In the genomic region with DNA sequence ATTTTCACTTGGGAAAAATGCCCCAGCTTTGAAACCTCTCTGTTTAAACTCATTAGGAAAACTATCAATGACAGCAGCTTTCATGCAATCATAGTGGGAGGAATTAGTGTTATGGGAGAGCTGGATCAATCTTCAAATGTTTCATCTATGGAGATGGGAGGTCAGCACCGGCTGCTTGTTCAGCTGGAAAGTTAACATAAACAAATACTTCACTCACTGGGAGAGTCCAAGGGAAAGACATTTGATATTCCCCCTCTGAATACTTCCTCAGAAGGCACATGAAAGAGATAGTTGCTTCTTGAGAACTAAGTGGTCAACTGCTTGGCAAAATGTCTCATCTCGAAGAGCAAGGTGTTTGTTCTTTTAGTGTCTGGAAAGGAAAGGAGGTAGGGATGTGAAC, we compare ENCODE assay signal across 26 cellular contexts. TPM values are rescaled to one million over a fixed set of nuclear protein-coding genes. Genes with fewer than 3 reads are reported as not detected.
A peak's percentile ranks its signal among the peaks of the same experiment; 100 is the strongest.
DNase-seq lines count a peak whose midpoint lies in the region; TF ChIP-seq lines count a peak whose summit lies in the region.
"Had no signal": no experiment of that assay in that cellular context is flagged by ENCODE, and none has a peak within 500 bp of the region (broad histone marks: within the 10 kb centered on the region; RNA-seq: fewer than 3 reads in every experiment).

No MANE protein-coding gene starts in this region.

- peak overlapping the region; percentile 1 for H3K4me3 Mint-ChIP-seq in type B pancreatic cell
- H3K4me3 Mint-ChIP-seq: activated CD4-positive, alpha-beta T cell treated with anti-CD3 and anti-CD28 coated beads for 36 hours; activated T-cell treated with anti-CD3 and anti-CD28 coated beads, Interleukin-2, amount 50 U/mL, for 24 hours; dendritic cell treated with granulocyte-macrophage colony-stimulating factor and Interleukin-4, amounts not matched to agents 40 ng/mL and 50 ng/mL, for 4 days had no signal

- H3K9me3 Mint-ChIP-seq in type B pancreatic cell = peaks cover 6% of the 10 kb centered on the region
- H3K9me3 Mint-ChIP-seq: activated T-cell treated with anti-CD3 and anti-CD28 coated beads, Interleukin-2, amount 50 U/mL, for 24 hours; dendritic cell treated with granulocyte-macrophage colony-stimulating factor and Interleukin-4, amounts not matched to agents 40 ng/mL and 50 ng/mL, for 4 days had no signal

- peaks cover 12% of the 10 kb centered on the region for H3K36me3 Mint-ChIP-seq in type B pancreatic cell

- no peaks in the 10 kb centered on the region; the same call in 1 of the 2 replicates for H3K79me2 ChIP-seq in SK-N-SH (ENCODE audit: insufficient read depth)

- TF ChIP-seq RAD21 in SK-N-SH (IDR thresholded peaks at IDR 0.05; ENCODE audit: low read length) = no peak

- TF ChIP-seq CTCF in type B pancreatic cell (conservative IDR thresholded peaks at IDR 0.05) (no peak), SK-N-SH (IDR thresholded peaks at IDR 0.05) (no peak)

- peaks cover 0 to 22% of the 10 kb centered on the region in 2 experiments for H3K36me3 ChIP-seq in SK-N-SH (replicated peaks in 1 of 2; ENCODE audit: control insufficient read depth in 1 of 2, insufficient read depth in 2 of 2, low read length in 1 of 2)
- H3K36me3 ChIP-seq: BE2C, neutrophil, upper lobe of left lung had no signal

- no peak for TF ChIP-seq EP300 in SK-N-SH (IDR thresholded peaks at IDR 0.05; ENCODE audit: borderline replicate concordance in 1 of 2, low read depth in 1 of 2, low read length in 1 of 2)

- no peaks in the 10 kb centered on the region for H4K20me1 ChIP-seq in SK-N-SH (ENCODE audit: insufficient read depth)

- POLR2A ChIA-PET in SK-N-SH (lab: Yijun Ruan, JAX) = no interaction called here

- no peak overlapping the region for H3K4me2 ChIP-seq in SK-N-SH

- no peak overlapping the region for H3K27ac Mint-ChIP-seq in type B pancreatic cell
- H3K27ac Mint-ChIP-seq: activated CD4-positive, alpha-beta T cell treated with anti-CD3 and anti-CD28 coated beads for 36 hours; activated T-cell treated with anti-CD3 and anti-CD28 coated beads, Interleukin-2, amount 50 U/mL, for 24 hours; dendritic cell treated with granulocyte-macrophage colony-stimulating factor and Interleukin-4, amounts not matched to agents 40 ng/mL and 50 ng/mL, for 4 days had no signal

- H3K4me3 ChIP-seq in SK-N-SH (ENCODE audit: low read depth in 2 of 2, low read length in 1 of 2) = no peak overlapping the region
- H3K4me3 ChIP-seq: psoas muscle, upper lobe of left lung had no signal

- no peaks in the 10 kb centered on the region for H3F3A ChIP-seq in SK-N-SH (replicated peaks; ENCODE audit: insufficient read depth)

- no peak overlapping the region for H3K9ac ChIP-seq in SK-N-SH

- H3K4me1 ChIP-seq in SK-N-SH (ENCODE audit: control insufficient read depth in 1 of 2, insufficient read depth in 2 of 2, low read depth in 1 of 2, low read length in 1 of 2) = no peaks in the 10 kb centered on the region
- H3K4me1 ChIP-seq: BE2C, psoas muscle, upper lobe of left lung had no signal

- WGBS in SK-N-SH (ENCODE audit: low lambda C conversion rate) = 70% methylated on average over 2 of the region's 2 CpGs

- peaks cover 26% of the 10 kb centered on the region for H3K27me3 Mint-ChIP-seq in type B pancreatic cell

- H3K9me3 ChIP-seq in SK-N-SH = no peaks in the 10 kb centered on the region
- H3K9me3 ChIP-seq: BE2C, neutrophil, psoas muscle, upper lobe of left lung had no signal

- H3K9me2 ChIP-seq in SK-N-SH = no peaks in the 10 kb centered on the region

- CTCF ChIA-PET in SK-N-SH (lab: Yijun Ruan, JAX) = interaction anchor here (0.6 to 3.9 kb wide), 3 partner anchors 11 to 898 kb away, joined by 3 to 21 read pairs (median 3); no protein-coding TSS in a partner anchor

- H2AFZ ChIP-seq in SK-N-SH (ENCODE audit: low read depth) = no peak overlapping the region

- no peaks in the 10 kb centered on the region for H3K27me3 ChIP-seq in SK-N-SH (ENCODE audit: insufficient read depth)
- H3K27me3 ChIP-seq: BE2C had no signal

- DNase-seq in NCI-H510A treated with DMSO at 0.1 percent for 48 hours (lab: John Stamatoyannopoulos, UW) (peak; percentile 40), NCI-H510A (lab: John Stamatoyannopoulos, UW) (no peak), astrocyte of the hippocampus (ENCODE audit: low read depth, low spot score) (peak; percentile 35), hepatic stellate cell (ENCODE audit: low spot score) (peak; percentile 31), type B pancreatic cell (ENCODE audit: extremely low spot score, unreplicated experiment) (no peak), SK-N-SH (no peak), AG20443 (ENCODE audit: low spot score) (no peak), HPDE6-E6E7 (ENCODE audit: extremely low spot score) (no peak)
- DNase-seq: activated CD4-positive, alpha-beta T cell treated with anti-CD3 and anti-CD28 coated beads for 36 hours; activated CD8-positive, alpha-beta memory T cell treated with anti-CD3 and anti-CD28 coated beads for 24 hours; activated gamma-delta T cell treated with Interleukin-2 at 50 U/mL for 16 hours; activated T-cell treated with anti-CD3 and anti-CD28 coated beads, Interleukin-2, amount 50 U/mL, for 24 hours; BE2C; DMS79; mammary epithelial cell; NCI-H1105; NCI-H2081 treated with DMSO at 0.1 percent for 48 hours; NCI-H524; psoas muscle; T-helper 2 cell; upper lobe of left lung had no signal

- H3K27ac ChIP-seq in SK-N-SH (ENCODE audit: low read depth in 2 of 2, low read length in 1 of 2) = no peak overlapping the region; a peak in 1 of 4 replicates
- H3K27ac ChIP-seq: HL-60, neutrophil, psoas muscle, upper lobe of left lung had no signal

- peaks cover 59% of the 10 kb centered on the region for H3K4me1 Mint-ChIP-seq in type B pancreatic cell (ENCODE audit: unreplicated experiment)
- H3K4me1 Mint-ChIP-seq: activated CD4-positive, alpha-beta T cell treated with anti-CD3 and anti-CD28 coated beads for 36 hours had no signal

TF ChIP-seq in SK-N-SH, 30 proteins besides CTCF, POLR2A, EP300 and RAD21 (continues in another document):
- TF ChIP-seq USF1 (IDR thresholded peaks at IDR 0.05; ENCODE audit: borderline replicate concordance, low read depth) = no peak
- TF ChIP-seq TCF12 (IDR thresholded peaks at IDR 0.05) = no peak
- TF ChIP-seq JUND (IDR thresholded peaks at IDR 0.05) = no peak
- no peak for TF ChIP-seq POLR2AphosphoS5 (IDR thresholded peaks at IDR 0.05; ENCODE audit: low read depth, low read length)
- TF ChIP-seq, protein P1, sequence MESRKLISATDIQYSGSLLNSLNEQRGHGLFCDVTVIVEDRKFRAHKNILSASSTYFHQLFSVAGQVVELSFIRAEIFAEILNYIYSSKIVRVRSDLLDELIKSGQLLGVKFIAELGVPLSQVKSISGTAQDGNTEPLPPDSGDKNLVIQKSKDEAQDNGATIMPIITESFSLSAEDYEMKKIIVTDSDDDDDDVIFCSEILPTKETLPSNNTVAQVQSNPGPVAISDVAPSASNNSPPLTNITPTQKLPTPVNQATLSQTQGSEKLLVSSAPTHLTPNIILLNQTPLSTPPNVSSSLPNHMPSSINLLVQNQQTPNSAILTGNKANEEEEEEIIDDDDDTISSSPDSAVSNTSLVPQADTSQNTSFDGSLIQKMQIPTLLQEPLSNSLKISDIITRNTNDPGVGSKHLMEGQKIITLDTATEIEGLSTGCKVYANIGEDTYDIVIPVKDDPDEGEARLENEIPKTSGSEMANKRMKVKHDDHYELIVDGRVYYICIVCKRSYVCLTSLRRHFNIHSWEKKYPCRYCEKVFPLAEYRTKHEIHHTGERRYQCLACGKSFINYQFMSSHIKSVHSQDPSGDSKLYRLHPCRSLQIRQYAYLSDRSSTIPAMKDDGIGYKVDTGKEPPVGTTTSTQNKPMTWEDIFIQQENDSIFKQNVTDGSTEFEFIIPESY (IDR thresholded peaks at IDR 0.05; ENCODE audit: borderline replicate concordance, low read depth) = no peak
- TF ChIP-seq ELF1 (IDR thresholded peaks at IDR 0.05) = no peak
- TF ChIP-seq, protein P2, sequence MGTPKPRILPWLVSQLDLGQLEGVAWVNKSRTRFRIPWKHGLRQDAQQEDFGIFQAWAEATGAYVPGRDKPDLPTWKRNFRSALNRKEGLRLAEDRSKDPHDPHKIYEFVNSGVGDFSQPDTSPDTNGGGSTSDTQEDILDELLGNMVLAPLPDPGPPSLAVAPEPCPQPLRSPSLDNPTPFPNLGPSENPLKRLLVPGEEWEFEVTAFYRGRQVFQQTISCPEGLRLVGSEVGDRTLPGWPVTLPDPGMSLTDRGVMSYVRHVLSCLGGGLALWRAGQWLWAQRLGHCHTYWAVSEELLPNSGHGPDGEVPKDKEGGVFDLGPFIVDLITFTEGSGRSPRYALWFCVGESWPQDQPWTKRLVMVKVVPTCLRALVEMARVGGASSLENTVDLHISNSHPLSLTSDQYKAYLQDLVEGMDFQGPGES (IDR thresholded peaks at IDR 0.05; ENCODE audit: low read depth, low read length) = no peak
- TF ChIP-seq, protein P3, sequence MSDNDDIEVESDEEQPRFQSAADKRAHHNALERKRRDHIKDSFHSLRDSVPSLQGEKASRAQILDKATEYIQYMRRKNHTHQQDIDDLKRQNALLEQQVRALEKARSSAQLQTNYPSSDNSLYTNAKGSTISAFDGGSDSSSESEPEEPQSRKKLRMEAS (IDR thresholded peaks at IDR 0.05; ENCODE audit: low read depth) = no peak
- TF ChIP-seq FOSL2 (IDR thresholded peaks at IDR 0.05; ENCODE audit: borderline replicate concordance, low read depth) = no peak
- TF ChIP-seq NFIC (IDR thresholded peaks at IDR 0.05; ENCODE audit: borderline replicate concordance) = no peak
- no peak for TF ChIP-seq MXI1 (IDR thresholded peaks at IDR 0.05; ENCODE audit: low read depth, low read length)
- TF ChIP-seq FOXM1 (IDR thresholded peaks at IDR 0.05; ENCODE audit: low read depth) = no peak
- no peak for TF ChIP-seq NRF1 (IDR thresholded peaks at IDR 0.05; ENCODE audit: low read depth, low read length)

RNA-seq across cellular contexts. Expression of gene LYPD1, which starts 7.3 kb away (rescaled TPM):
- total RNA-seq in type B pancreatic cell (ENCODE audit: low replicate concordance) = 8.2 and 33.9 TPM in 2 replicates
- polyA plus RNA-seq in SK-N-SH (2012; rRNA removed) = 4.3 and 5.4 TPM in 2 replicates
- 3.7 and 5.0 TPM in 2 replicates for polyA plus RNA-seq in SK-N-SH (2012; cell fraction: cytosol; rRNA removed)
- polyA plus RNA-seq in SK-N-SH (2012; cell fraction: nucleus; rRNA removed) = 2.3 and 3.9 TPM in 2 replicates
- total RNA-seq: activated CD4-positive, alpha-beta T cell treated with anti-CD3 and anti-CD28 coated beads for 36 hours; HepG2; LHCN-M2; mammary epithelial cell had no signal
- polyA plus RNA-seq: HepG2, mammary epithelial cell had no signal

Comparison
In these comparisons a context has a peak if more than half of its experiments do, and no peak if none do; other contexts are left out.
1. DNase-seq: peak in NCI-H510A treated with DMSO at 0.1 percent for 48 hours (single experiment), astrocyte of the hippocampus (single experiment) and hepatic stellate cell (single experiment); none in NCI-H510A (single experiment), type B pancreatic cell (single experiment), SK-N-SH (single experiment), AG20443 (single experiment) and HPDE6-E6E7 (single experiment).